ENCODE assay signal across 8 cellular contexts in genomic region chr6:161228911-161229591, GRCh38. TPM values are rescaled to one million over a fixed set of nuclear protein-coding genes. Genes with fewer than 3 reads are reported as not detected.
DNase-seq lines count a peak whose midpoint lies in the region; ATAC-seq and TF ChIP-seq lines count a peak whose summit lies in the region.

No MANE protein-coding gene starts in this region.

- peak; percentile 64 for ATAC-seq in GM21447 (IDR thresholded peaks at IDR 0.05; ENCODE audit: unreplicated experiment)
- peak; percentile 68 for ATAC-seq in mucosa of descending colon
- ATAC-seq in GM21526 (IDR thresholded peaks at IDR 0.05; ENCODE audit: low FRiP score, unreplicated experiment), result no peak

- in situ Hi-C loops in KBM-7 (cut with MboI; ENCODE audit: low pct_unique_long_range_greater_than_20kb, low sequenced_read_pairs), result no loop called here

- H3K36me3 ChIP-seq in mucosa of descending colon (ENCODE audit: low read depth), result no peaks in the 10 kb centered on the region

- peak; percentile 89 for DNase-seq in AG08395 (ENCODE audit: low spot score)
- peak; percentile 18 for DNase-seq in NCI-H226
- DNase-seq in choroid plexus epithelial cell (ENCODE audit: low read depth), result peak; percentile 91
- no peak for DNase-seq in mucosa of descending colon
- no peak for DNase-seq in KBM-7
- DNase-seq in central memory CD4-positive, alpha-beta T cell, result no peak

- TF ChIP-seq CTCF in choroid plexus epithelial cell (conservative IDR thresholded peaks at IDR 0.05; ENCODE audit: low read depth, low read length) (peak; percentile 23), mucosa of descending colon (IDR thresholded peaks at IDR 0.05) (no peak)

- no peaks in the 10 kb centered on the region for H3K4me1 ChIP-seq in mucosa of descending colon (ENCODE audit: low read depth)

- H3K9me3 ChIP-seq in mucosa of descending colon, result no peaks in the 10 kb centered on the region

- no peak overlapping the region for H3K4me3 ChIP-seq in choroid plexus epithelial cell (ENCODE audit: low read depth, low read length)
- no peak overlapping the region for H3K4me3 ChIP-seq in mucosa of descending colon

- intact Hi-C loops in mucosa of descending colon (cut with DNase I, micrococcal nuclease), result no loop called here

RNA-seq across cellular contexts. Expression of gene AGPAT4, which starts 44.8 kb away (rescaled TPM):
- total RNA-seq in mucosa of descending colon, result 10 to 100 TPM in 1 of 3 donors, 1 to 10 TPM in 2; 6.5 to 12.3 (median 7.3) TPM

Comparison
In these comparisons a context has a peak if more than half of its experiments do, and no peak if none do; other contexts are left out.
1. DNase-seq: peak in AG08395 (single experiment), NCI-H226 (single experiment) and choroid plexus epithelial cell (single experiment); none in mucosa of descending colon (0 of 3), KBM-7 (single experiment) and central memory CD4-positive, alpha-beta T cell (single experiment).